ENCODE assay signal across 9 cellular contexts in the genomic region with DNA sequence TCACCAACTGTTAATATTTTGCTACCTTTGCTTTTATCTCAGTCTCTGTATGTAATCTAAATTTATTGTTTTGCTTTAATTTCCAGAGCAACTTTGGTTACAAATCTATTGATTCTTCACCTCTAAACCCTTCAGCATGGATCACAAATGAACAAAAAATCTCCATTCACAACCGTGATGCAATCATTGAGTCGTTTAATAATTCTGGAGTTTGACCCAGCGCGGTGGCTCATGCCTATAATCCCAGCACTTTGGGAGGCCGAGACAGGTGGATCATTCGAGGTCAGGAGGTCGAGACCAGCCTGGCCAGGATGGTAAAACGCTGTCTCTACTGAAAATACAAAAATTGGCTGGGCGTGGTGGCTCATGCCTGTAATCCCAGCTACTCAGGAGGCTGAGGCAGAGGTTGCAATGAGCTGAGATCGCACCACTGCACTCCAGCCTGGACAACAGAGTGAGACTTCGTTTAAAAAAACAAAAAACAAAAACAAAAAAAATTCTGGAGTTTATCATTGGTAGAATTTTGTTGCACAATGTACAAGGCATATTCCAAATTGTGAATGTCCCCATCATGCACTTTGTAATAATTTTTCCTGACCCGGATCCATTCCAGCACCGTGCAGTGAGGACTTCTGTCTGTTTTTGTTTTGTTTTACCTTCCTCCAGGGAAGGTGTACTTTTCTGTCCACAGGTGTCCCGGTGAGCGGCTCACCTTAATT. TPM values are rescaled to one million over a fixed set of nuclear protein-coding genes. Genes with fewer than 3 reads are reported as not detected.
DNase-seq lines count a peak whose midpoint lies in the region; ATAC-seq and TF ChIP-seq lines count a peak whose summit lies in the region.
"Had no signal": no experiment of that assay in that cellular context is flagged by ENCODE, and none has a peak within 500 bp of the region (broad histone marks: within the 10 kb centered on the region; RNA-seq: fewer than 3 reads in every experiment).

No MANE protein-coding gene starts in this region.

- H3K27me3 Mint-ChIP-seq in CD4-positive, CD25-positive, alpha-beta regulatory T cell: no peaks in the 10 kb centered on the region
- H3K27me3 Mint-ChIP-seq in endodermal cell (ENCODE audit: insufficient read depth) (peaks cover 4% of the 10 kb centered on the region), neural progenitor cell (ENCODE audit: insufficient read depth, low read depth) (peaks cover 14% of the 10 kb centered on the region)

- H3K4me1 ChIP-seq in CD4-positive, CD25-positive, alpha-beta regulatory T cell (ENCODE audit: control insufficient read depth, insufficient read depth, low read length, poor library complexity, severe bottlenecking): peaks cover 34% of the 10 kb centered on the region
- peaks cover 22% of the 10 kb centered on the region; the same call in 1 of the 2 replicates for H3K4me1 ChIP-seq in PC-3 (ENCODE audit: insufficient read depth, low read length)
- no peaks in the 10 kb centered on the region for H3K4me1 ChIP-seq in endodermal cell (ENCODE audit: control insufficient read depth, insufficient read depth, low read length)
- H3K4me1 ChIP-seq in neural progenitor cell: peaks cover 14% of the 10 kb centered on the region

- DNase-seq in CD4-positive, CD25-positive, alpha-beta regulatory T cell: no peak
- DNase-seq in PC-3 (no peak), endodermal cell (no peak), neural progenitor cell (ENCODE audit: low spot score) (no peak), HPDE6-E6E7 (ENCODE audit: extremely low spot score) (no peak), cortex of kidney (lab: John Stamatoyannopoulos, UW) (no peak), head of caudate nucleus (no peak)
- DNase-seq: DMS79 treated with DMSO at 0.1 percent for 48 hours had no signal

- H3K4me3 Mint-ChIP-seq in CD4-positive, CD25-positive, alpha-beta regulatory T cell: peak overlapping the region; percentile 38 to 90 (median 78)
- H3K4me3 Mint-ChIP-seq in endodermal cell: peak overlapping the region; percentile 76
- H3K4me3 Mint-ChIP-seq in neural progenitor cell: no peak overlapping the region

- H3F3A ChIP-seq in PC-3 (ENCODE audit: low read length, unreplicated experiment): no peaks in the 10 kb centered on the region
- H3F3A ChIP-seq in neural progenitor cell (ENCODE audit: low read depth): peaks cover 14% of the 10 kb centered on the region

- H3K9me3 Mint-ChIP-seq in CD4-positive, CD25-positive, alpha-beta regulatory T cell: peaks cover 0 to 1% (median 0%) of the 10 kb centered on the region in 7 donors
- no peaks in the 10 kb centered on the region for H3K9me3 Mint-ChIP-seq in endodermal cell
- no peaks in the 10 kb centered on the region for H3K9me3 Mint-ChIP-seq in neural progenitor cell

- 85 to 88% methylated on average over 13 to 15 of the region's 15 CpGs for WGBS in endodermal cell (ENCODE audit: insufficient coverage in 1 of 2, insufficient read length in 1 of 2), 2 experiments

- H4K20me1 ChIP-seq in PC-3 (ENCODE audit: low read length) (no peaks in the 10 kb centered on the region), neural progenitor cell (ENCODE audit: low read depth) (no peaks in the 10 kb centered on the region)

- TF ChIP-seq CTCF in PC-3 (conservative IDR thresholded peaks at IDR 0.05; ENCODE audit: low read depth, low read length) (no peak), endodermal cell (conservative IDR thresholded peaks at IDR 0.05) (no peak), neural progenitor cell (IDR thresholded peaks at IDR 0.05) (no peak)

- H3K27ac ChIP-seq in CD4-positive, CD25-positive, alpha-beta regulatory T cell (ENCODE audit: insufficient read depth, low read length, poor library complexity, severe bottlenecking): no peak overlapping the region
- H3K27ac ChIP-seq in PC-3 (ENCODE audit: low read length) (no peak overlapping the region), endodermal cell (ENCODE audit: low read depth, low read length) (no peak overlapping the region), neural progenitor cell (no peak overlapping the region)

- CTCF ChIA-PET in PC-3 (lab: Charles Lee): no interaction called here

- intact Hi-C loops in PC-3 (cut with micrococcal nuclease) (no loop called here), head of caudate nucleus (cut with DNase I) (no loop called here)

- peak overlapping the region; percentile 56 for H3K4me3 ChIP-seq in CD4-positive, CD25-positive, alpha-beta regulatory T cell (ENCODE audit: low read depth, low read length)
- H3K4me3 ChIP-seq in PC-3 (ENCODE audit: low read length): peak overlapping the region; percentile 67
- H3K4me3 ChIP-seq in endodermal cell (ENCODE audit: low read length): no peak overlapping the region
- peak overlapping the region; percentile 17 for H3K4me3 ChIP-seq in neural progenitor cell

- H2AFZ ChIP-seq in PC-3 (ENCODE audit: low read length): peak overlapping the region; percentile 93
- peak overlapping the region; percentile 70 for H2AFZ ChIP-seq in neural progenitor cell (replicated peaks)

- H3K9me3 ChIP-seq in CD4-positive, CD25-positive, alpha-beta regulatory T cell (ENCODE audit: control insufficient read depth in 2 of 2, low read length in 2 of 2): no peaks in the 10 kb centered on the region
- H3K9me3 ChIP-seq in PC-3 (ENCODE audit: low read length) (no peaks in the 10 kb centered on the region), endodermal cell (ENCODE audit: control insufficient read depth, low read length) (no peaks in the 10 kb centered on the region), neural progenitor cell (ENCODE audit: low read depth) (no peaks in the 10 kb centered on the region)

- BruUV-seq in PC-3 (replicated peaks; lab: Mats Ljungman, UMichigan): no TSS peak

- ATAC-seq in CD4-positive, CD25-positive, alpha-beta regulatory T cell (ENCODE audit: low read depth in 2 of 2): no peak
- ATAC-seq in PC-3 (no peak), GM21423 (IDR thresholded peaks at IDR 0.05; ENCODE audit: unreplicated experiment) (no peak)

- no peaks in the 10 kb centered on the region for H3K36me3 ChIP-seq in CD4-positive, CD25-positive, alpha-beta regulatory T cell (ENCODE audit: control insufficient read depth, insufficient read depth, low read length)
- no peaks in the 10 kb centered on the region for H3K36me3 ChIP-seq in PC-3 (ENCODE audit: low read depth, low read length)
- H3K36me3 ChIP-seq in endodermal cell (ENCODE audit: control insufficient read depth, insufficient read depth, low read length): no peaks in the 10 kb centered on the region
- H3K36me3 ChIP-seq in neural progenitor cell: no peaks in the 10 kb centered on the region

- no peaks in the 10 kb centered on the region for H3K9me2 ChIP-seq in PC-3 (replicated peaks; ENCODE audit: low read length)

- peaks cover 5% of the 10 kb centered on the region; the same call in 1 of the 2 replicates for H3K79me2 ChIP-seq in PC-3 (ENCODE audit: low read length)
- H3K79me2 ChIP-seq in neural progenitor cell (ENCODE audit: low read depth): no peaks in the 10 kb centered on the region

- peak overlapping the region; percentile 32 to 65 (median 44) for H3K27ac Mint-ChIP-seq in CD4-positive, CD25-positive, alpha-beta regulatory T cell
- no peak overlapping the region for H3K27ac Mint-ChIP-seq in endodermal cell
- no peak overlapping the region for H3K27ac Mint-ChIP-seq in neural progenitor cell

- H3K4me1 Mint-ChIP-seq in CD4-positive, CD25-positive, alpha-beta regulatory T cell: peaks cover 0 to 32% (median 5%) of the 10 kb centered on the region in 4 donors
- H3K4me1 Mint-ChIP-seq in endodermal cell (peaks cover 10% of the 10 kb centered on the region), neural progenitor cell (peaks cover 12% of the 10 kb centered on the region)

- peak overlapping the region; percentile 29 for H3K9ac ChIP-seq in PC-3 (ENCODE audit: low read length)
- H3K9ac ChIP-seq in endodermal cell (ENCODE audit: extremely low read depth, low read length, poor library complexity, severe bottlenecking): no peak overlapping the region
- H3K9ac ChIP-seq in neural progenitor cell: no peak overlapping the region

- H3K4me2 ChIP-seq in PC-3 (ENCODE audit: low read length) (peak overlapping the region; percentile 94), neural progenitor cell (peak overlapping the region; percentile 67)

- H3K36me3 Mint-ChIP-seq in CD4-positive, CD25-positive, alpha-beta regulatory T cell: peaks cover 4% of the 10 kb centered on the region
- H3K36me3 Mint-ChIP-seq in endodermal cell (ENCODE audit: low read depth) (peaks cover under 1% of the 10 kb centered on the region), neural progenitor cell (no peaks in the 10 kb centered on the region)

- no peaks in the 10 kb centered on the region for H3K27me3 ChIP-seq in CD4-positive, CD25-positive, alpha-beta regulatory T cell (ENCODE audit: control insufficient read depth, insufficient read depth, low read length)
- H3K27me3 ChIP-seq in PC-3 (ENCODE audit: low read length) (no peaks in the 10 kb centered on the region), endodermal cell (ENCODE audit: control insufficient read depth, insufficient read depth, low read length, poor library complexity, severe bottlenecking) (peaks cover 10% of the 10 kb centered on the region), neural progenitor cell (peaks cover 41% of the 10 kb centered on the region)

- POLR2A ChIA-PET in PC-3 (lab: Charles Lee; ENCODE audit: unreplicated experiment): no interaction called here

RNA-seq across cellular contexts. Expression of gene IDUA, which starts 2.3 kb away (rescaled TPM):
- total RNA-seq in CD4-positive, CD25-positive, alpha-beta regulatory T cell: 55.5 TPM
- 10 to 100 TPM in 1 of 4 donors, 1 to 10 TPM in 3; 7.5 to 13.1 (median 8.5) TPM for polyA plus RNA-seq in CD4-positive, CD25-positive, alpha-beta regulatory T cell
- total RNA-seq in PC-3 (2014; rRNA removed) (10.1 and 10.3 TPM in 2 replicates), endodermal cell (10 to 100 TPM; 22.4 to 25.6 TPM), neural progenitor cell (ENCODE audit: low replicate concordance) (0.47 and 10.7 TPM in 2 replicates)
- polyA plus RNA-seq in endodermal cell (2013, experiment 1 of 2): 4.3 TPM
- polyA plus RNA-seq in endodermal cell (2013, experiment 2 of 2): 3.6 TPM

RNA-seq across cellular contexts. Expression of gene SLC26A1, which starts 8.7 kb away (rescaled TPM):
- total RNA-seq in CD4-positive, CD25-positive, alpha-beta regulatory T cell: 0.37 TPM
- 1 to 10 TPM in 2 of 4 donors, under 1 TPM in 2; 0.42 to 1.7 (median 1.0) TPM for polyA plus RNA-seq in CD4-positive, CD25-positive, alpha-beta regulatory T cell
- total RNA-seq in PC-3 (2014; rRNA removed): 0.52 TPM in 1 of 2 replicates, not detected in the other
- 1 to 10 TPM in 1 of 2 donors, under 1 TPM in 1; 0.55 to 1.0 TPM for total RNA-seq in endodermal cell
- 0.21 TPM for polyA plus RNA-seq in endodermal cell (2013, experiment 1 of 2)
- polyA plus RNA-seq in endodermal cell (2013, experiment 2 of 2): 0.08 TPM
- 0.19 TPM in 1 of 2 replicates, not detected in the other for total RNA-seq in neural progenitor cell (ENCODE audit: low replicate concordance)

RNA-seq across cellular contexts. Expression of gene DGKQ, which starts 11.1 kb away (rescaled TPM):
- 22.5 TPM for total RNA-seq in CD4-positive, CD25-positive, alpha-beta regulatory T cell
- polyA plus RNA-seq in CD4-positive, CD25-positive, alpha-beta regulatory T cell: 1 to 10 TPM; 2.4 to 5.4 (median 3.1) TPM
- total RNA-seq in PC-3 (2014; rRNA removed) (14.2 and 23.5 TPM in 2 replicates), endodermal cell (10 to 100 TPM; 26.3 to 31.1 TPM), neural progenitor cell (ENCODE audit: low replicate concordance) (5.1 and 16.0 TPM in 2 replicates)
- polyA plus RNA-seq in endodermal cell (2013, experiment 1 of 2): 7.8 TPM
- polyA plus RNA-seq in endodermal cell (2013, experiment 2 of 2): 8.3 TPM

RNA-seq across cellular contexts. Expression of gene FGFRL1, which starts 26.9 kb away (rescaled TPM):
- 14.3 TPM for total RNA-seq in CD4-positive, CD25-positive, alpha-beta regulatory T cell
- polyA plus RNA-seq in CD4-positive, CD25-positive, alpha-beta regulatory T cell: 1 to 10 TPM in 1 of 4 donors, under 1 TPM in 3; 0.27 to 1.6 (median 0.33) TPM
- 31.2 and 42.6 TPM in 2 replicates for total RNA-seq in PC-3 (2014; rRNA removed)
- 10 to 100 TPM; 51.0 to 93.3 TPM for total RNA-seq in endodermal cell
- 33.2 TPM for polyA plus RNA-seq in endodermal cell (2013, experiment 1 of 2)
- polyA plus RNA-seq in endodermal cell (2013, experiment 2 of 2): 31.8 TPM
- total RNA-seq in neural progenitor cell (ENCODE audit: low replicate concordance): 9.6 and 27.4 TPM in 2 replicates

RNA-seq across cellular contexts. Expression of gene TMEM175, which starts 52.2 kb away (rescaled TPM):
- 46.0 TPM for total RNA-seq in CD4-positive, CD25-positive, alpha-beta regulatory T cell
- polyA plus RNA-seq in CD4-positive, CD25-positive, alpha-beta regulatory T cell: 10 to 100 TPM; 12.1 to 17.5 (median 14.1) TPM
- total RNA-seq in PC-3 (2014; rRNA removed) (18.5 and 25.1 TPM in 2 replicates), endodermal cell (10 to 100 TPM; 15.9 to 23.0 TPM), neural progenitor cell (ENCODE audit: low replicate concordance) (4.4 and 10.1 TPM in 2 replicates)
- polyA plus RNA-seq in endodermal cell (2013, experiment 1 of 2): 21.9 TPM
- 21.2 TPM for polyA plus RNA-seq in endodermal cell (2013, experiment 2 of 2)

Comparison
In these comparisons a context has a peak if more than half of its experiments do, and no peak if none do; other contexts are left out.
1. H3K27ac Mint-ChIP-seq: peak in CD4-positive, CD25-positive, alpha-beta regulatory T cell (3 of 3); none in endodermal cell (single experiment) and neural progenitor cell (single experiment).